Comparison of ENCODE assay signal across 1 cellular context in the genomic region with DNA sequence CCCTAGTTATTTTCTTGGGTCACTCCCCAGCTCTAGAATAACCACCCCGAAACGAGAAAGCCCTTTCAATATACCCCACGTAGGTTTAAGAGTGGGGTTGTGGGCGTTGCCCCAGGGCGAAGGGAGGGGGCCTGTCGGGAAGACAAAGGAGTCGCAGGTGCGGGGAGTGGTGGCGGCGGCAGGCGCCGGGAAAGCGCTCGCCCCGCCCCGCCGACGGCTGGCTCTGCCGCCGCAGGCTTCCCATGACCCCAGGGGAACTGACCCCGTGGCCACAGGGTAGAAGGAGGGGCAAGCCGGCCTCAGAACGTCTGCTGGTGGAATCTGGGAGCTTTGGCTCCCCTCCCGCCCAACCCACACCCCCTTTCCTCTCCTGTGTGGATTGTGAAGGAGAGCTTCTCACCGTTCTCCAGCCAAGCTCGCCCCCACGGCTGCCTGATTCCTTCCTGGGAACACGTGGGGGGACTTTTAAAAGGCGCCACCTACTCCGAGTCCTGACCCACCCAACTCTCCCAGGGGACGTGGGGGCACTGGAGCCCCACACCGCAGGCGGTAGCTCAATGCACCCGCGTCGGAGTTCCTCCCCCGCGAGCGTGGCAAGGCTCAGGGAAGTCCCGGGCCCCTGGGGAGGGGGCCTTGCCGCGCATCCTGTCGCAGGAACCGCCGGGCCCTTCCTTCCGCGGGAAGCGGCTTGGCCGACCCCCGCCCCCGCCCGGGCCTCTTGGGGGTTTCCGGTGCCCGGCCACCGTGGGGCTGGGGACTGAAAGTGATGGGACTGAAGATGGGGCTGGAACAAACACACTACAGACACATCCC.
TF ChIP-seq lines count a peak whose summit lies in the region.

No MANE protein-coding gene starts in this region.

TF ChIP-seq in GM12878, 131 proteins besides CTCF, POLR2A, EP300 and RAD21 (continued from another document and continues in another):
- TF ChIP-seq, protein P1, sequence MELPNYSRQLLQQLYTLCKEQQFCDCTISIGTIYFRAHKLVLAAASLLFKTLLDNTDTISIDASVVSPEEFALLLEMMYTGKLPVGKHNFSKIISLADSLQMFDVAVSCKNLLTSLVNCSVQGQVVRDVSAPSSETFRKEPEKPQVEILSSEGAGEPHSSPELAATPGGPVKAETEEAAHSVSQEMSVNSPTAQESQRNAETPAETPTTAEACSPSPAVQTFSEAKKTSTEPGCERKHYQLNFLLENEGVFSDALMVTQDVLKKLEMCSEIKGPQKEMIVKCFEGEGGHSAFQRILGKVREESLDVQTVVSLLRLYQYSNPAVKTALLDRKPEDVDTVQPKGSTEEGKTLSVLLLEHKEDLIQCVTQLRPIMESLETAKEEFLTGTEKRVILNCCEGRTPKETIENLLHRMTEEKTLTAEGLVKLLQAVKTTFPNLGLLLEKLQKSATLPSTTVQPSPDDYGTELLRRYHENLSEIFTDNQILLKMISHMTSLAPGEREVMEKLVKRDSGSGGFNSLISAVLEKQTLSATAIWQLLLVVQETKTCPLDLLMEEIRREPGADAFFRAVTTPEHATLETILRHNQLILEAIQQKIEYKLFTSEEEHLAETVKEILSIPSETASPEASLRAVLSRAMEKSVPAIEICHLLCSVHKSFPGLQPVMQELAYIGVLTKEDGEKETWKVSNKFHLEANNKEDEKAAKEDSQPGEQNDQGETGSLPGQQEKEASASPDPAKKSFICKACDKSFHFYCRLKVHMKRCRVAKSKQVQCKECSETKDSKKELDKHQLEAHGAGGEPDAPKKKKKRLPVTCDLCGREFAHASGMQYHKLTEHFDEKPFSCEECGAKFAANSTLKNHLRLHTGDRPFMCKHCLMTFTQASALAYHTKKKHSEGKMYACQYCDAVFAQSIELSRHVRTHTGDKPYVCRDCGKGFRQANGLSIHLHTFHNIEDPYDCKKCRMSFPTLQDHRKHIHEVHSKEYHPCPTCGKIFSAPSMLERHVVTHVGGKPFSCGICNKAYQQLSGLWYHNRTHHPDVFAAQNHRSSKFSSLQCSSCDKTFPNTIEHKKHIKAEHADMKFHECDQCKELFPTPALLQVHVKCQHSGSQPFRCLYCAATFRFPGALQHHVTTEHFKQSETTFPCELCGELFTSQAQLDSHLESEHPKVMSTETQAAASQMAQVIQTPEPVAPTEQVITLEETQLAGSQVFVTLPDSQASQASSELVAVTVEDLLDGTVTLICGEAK (IDR thresholded peaks at IDR 0.05; ENCODE audit: borderline replicate concordance) = peak; percentile 39; the same call in 1 of the 2 replicates
- TF ChIP-seq TAF1 (IDR thresholded peaks at IDR 0.05; ENCODE audit: borderline replicate concordance, low read depth, low read length) (0 out of 2 replicates have a peak, but pooled peaks have one; percentile 40), SREBF1 (IDR thresholded peaks at IDR 0.05; ENCODE audit: low read length) (no peak), ZNF384 (IDR thresholded peaks at IDR 0.05; ENCODE audit: borderline replicate concordance, low read depth, low read length) (peak; percentile 31; the same call in 1 of the 2 replicates), SRF (IDR thresholded peaks at IDR 0.05; ENCODE audit: low read depth in 2 of 2, low read length in 2 of 2) (0 out of 4 replicates have a peak, but pooled peaks of 1 of the 2 experiments have one; percentile 18), IRF4 (IDR thresholded peaks at IDR 0.05; ENCODE audit: low read depth, low read length) (0 out of 2 replicates have a peak, but pooled peaks have one; percentile 38), MEF2B (IDR thresholded peaks at IDR 0.05; ENCODE audit: partially characterized antibody, poor library complexity, severe bottlenecking) (peak; percentile 99), NR2F1 (conservative IDR thresholded peaks at IDR 0.05) (peak; percentile 98), MEF2A (IDR thresholded peaks at IDR 0.05; ENCODE audit: insufficient read depth, low read depth, low read length) (no peak), TCF3 (IDR thresholded peaks at IDR 0.05; ENCODE audit: borderline replicate concordance, insufficient read depth, low read depth, low read length) (peak; percentile 87), SIN3A (IDR thresholded peaks at IDR 0.05; ENCODE audit: low read depth, low read length) (no peak), POU2F2 (IDR thresholded peaks at IDR 0.05; ENCODE audit: borderline replicate concordance, low read depth, low read length) (peak; percentile 76; the same call in 1 of the 3 replicates), SREBF2 (IDR thresholded peaks at IDR 0.05; ENCODE audit: low read length) (no peak), CBX5 (IDR thresholded peaks at IDR 0.05; ENCODE audit: low read depth) (no peak), CBX3 (IDR thresholded peaks at IDR 0.05; ENCODE audit: borderline replicate concordance, low read depth) (no peak), RFX5 (IDR thresholded peaks at IDR 0.05; ENCODE audit: low read depth, low read length) (no peak), NFXL1 (IDR thresholded peaks at IDR 0.05; ENCODE audit: borderline replicate concordance) (no peak), CEBPB (IDR thresholded peaks at IDR 0.05; ENCODE audit: borderline replicate concordance in 1 of 2, low read depth in 2 of 2, low read length in 2 of 2) (no peak), EZH2 (IDR thresholded peaks at IDR 0.05; ENCODE audit: borderline replicate concordance, control insufficient read depth, low read depth, low read length) (no peak), YY1 (IDR thresholded peaks at IDR 0.05; ENCODE audit: low read depth, low read length) (peak; percentile 33), ZNF274 (IDR thresholded peaks at IDR 0.05; ENCODE audit: insufficient read depth, insufficient read length) (no peak), ZNF217 (IDR thresholded peaks at IDR 0.05) (peak; percentile 39; the same call in 1 of the 2 replicates), EGR1 (IDR thresholded peaks at IDR 0.05; ENCODE audit: borderline replicate concordance in 1 of 2, low read depth in 2 of 2, low read length in 2 of 2) (peak in 1 of 2 experiments; percentile 99; a peak in 2 of 3 replicates), JUND (IDR thresholded peaks at IDR 0.05; ENCODE audit: low read depth, low read length) (0 out of 2 replicates have a peak, but pooled peaks have one; percentile 5), RBBP5 (conservative IDR thresholded peaks at IDR 0.05) (no peak), SMAD5 (IDR thresholded peaks at IDR 0.05; ENCODE audit: low read depth) (no peak), NFYA (IDR thresholded peaks at IDR 0.05; ENCODE audit: borderline replicate concordance, low read depth, low read length) (no peak), RB1 (IDR thresholded peaks at IDR 0.05; ENCODE audit: borderline replicate concordance) (peak; percentile 63; the same call in 1 of the 2 replicates)
- TF ChIP-seq, protein P2, sequence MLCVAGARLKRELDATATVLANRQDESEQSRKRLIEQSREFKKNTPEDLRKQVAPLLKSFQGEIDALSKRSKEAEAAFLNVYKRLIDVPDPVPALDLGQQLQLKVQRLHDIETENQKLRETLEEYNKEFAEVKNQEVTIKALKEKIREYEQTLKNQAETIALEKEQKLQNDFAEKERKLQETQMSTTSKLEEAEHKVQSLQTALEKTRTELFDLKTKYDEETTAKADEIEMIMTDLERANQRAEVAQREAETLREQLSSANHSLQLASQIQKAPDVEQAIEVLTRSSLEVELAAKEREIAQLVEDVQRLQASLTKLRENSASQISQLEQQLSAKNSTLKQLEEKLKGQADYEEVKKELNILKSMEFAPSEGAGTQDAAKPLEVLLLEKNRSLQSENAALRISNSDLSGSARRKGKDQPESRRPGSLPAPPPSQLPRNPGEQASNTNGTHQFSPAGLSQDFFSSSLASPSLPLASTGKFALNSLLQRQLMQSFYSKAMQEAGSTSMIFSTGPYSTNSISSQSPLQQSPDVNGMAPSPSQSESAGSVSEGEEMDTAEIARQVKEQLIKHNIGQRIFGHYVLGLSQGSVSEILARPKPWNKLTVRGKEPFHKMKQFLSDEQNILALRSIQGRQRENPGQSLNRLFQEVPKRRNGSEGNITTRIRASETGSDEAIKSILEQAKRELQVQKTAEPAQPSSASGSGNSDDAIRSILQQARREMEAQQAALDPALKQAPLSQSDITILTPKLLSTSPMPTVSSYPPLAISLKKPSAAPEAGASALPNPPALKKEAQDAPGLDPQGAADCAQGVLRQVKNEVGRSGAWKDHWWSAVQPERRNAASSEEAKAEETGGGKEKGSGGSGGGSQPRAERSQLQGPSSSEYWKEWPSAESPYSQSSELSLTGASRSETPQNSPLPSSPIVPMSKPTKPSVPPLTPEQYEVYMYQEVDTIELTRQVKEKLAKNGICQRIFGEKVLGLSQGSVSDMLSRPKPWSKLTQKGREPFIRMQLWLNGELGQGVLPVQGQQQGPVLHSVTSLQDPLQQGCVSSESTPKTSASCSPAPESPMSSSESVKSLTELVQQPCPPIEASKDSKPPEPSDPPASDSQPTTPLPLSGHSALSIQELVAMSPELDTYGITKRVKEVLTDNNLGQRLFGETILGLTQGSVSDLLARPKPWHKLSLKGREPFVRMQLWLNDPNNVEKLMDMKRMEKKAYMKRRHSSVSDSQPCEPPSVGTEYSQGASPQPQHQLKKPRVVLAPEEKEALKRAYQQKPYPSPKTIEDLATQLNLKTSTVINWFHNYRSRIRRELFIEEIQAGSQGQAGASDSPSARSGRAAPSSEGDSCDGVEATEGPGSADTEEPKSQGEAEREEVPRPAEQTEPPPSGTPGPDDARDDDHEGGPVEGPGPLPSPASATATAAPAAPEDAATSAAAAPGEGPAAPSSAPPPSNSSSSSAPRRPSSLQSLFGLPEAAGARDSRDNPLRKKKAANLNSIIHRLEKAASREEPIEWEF (IDR thresholded peaks at IDR 0.05; ENCODE audit: insufficient replicate concordance, low read depth, low read length) = no peak
- TF ChIP-seq, protein P3, sequence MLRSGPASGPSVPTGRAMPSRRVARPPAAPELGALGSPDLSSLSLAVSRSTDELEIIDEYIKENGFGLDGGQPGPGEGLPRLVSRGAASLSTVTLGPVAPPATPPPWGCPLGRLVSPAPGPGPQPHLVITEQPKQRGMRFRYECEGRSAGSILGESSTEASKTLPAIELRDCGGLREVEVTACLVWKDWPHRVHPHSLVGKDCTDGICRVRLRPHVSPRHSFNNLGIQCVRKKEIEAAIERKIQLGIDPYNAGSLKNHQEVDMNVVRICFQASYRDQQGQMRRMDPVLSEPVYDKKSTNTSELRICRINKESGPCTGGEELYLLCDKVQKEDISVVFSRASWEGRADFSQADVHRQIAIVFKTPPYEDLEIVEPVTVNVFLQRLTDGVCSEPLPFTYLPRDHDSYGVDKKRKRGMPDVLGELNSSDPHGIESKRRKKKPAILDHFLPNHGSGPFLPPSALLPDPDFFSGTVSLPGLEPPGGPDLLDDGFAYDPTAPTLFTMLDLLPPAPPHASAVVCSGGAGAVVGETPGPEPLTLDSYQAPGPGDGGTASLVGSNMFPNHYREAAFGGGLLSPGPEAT (IDR thresholded peaks at IDR 0.05; ENCODE audit: low read depth) = peak; percentile 92
- TF ChIP-seq, protein P4, sequence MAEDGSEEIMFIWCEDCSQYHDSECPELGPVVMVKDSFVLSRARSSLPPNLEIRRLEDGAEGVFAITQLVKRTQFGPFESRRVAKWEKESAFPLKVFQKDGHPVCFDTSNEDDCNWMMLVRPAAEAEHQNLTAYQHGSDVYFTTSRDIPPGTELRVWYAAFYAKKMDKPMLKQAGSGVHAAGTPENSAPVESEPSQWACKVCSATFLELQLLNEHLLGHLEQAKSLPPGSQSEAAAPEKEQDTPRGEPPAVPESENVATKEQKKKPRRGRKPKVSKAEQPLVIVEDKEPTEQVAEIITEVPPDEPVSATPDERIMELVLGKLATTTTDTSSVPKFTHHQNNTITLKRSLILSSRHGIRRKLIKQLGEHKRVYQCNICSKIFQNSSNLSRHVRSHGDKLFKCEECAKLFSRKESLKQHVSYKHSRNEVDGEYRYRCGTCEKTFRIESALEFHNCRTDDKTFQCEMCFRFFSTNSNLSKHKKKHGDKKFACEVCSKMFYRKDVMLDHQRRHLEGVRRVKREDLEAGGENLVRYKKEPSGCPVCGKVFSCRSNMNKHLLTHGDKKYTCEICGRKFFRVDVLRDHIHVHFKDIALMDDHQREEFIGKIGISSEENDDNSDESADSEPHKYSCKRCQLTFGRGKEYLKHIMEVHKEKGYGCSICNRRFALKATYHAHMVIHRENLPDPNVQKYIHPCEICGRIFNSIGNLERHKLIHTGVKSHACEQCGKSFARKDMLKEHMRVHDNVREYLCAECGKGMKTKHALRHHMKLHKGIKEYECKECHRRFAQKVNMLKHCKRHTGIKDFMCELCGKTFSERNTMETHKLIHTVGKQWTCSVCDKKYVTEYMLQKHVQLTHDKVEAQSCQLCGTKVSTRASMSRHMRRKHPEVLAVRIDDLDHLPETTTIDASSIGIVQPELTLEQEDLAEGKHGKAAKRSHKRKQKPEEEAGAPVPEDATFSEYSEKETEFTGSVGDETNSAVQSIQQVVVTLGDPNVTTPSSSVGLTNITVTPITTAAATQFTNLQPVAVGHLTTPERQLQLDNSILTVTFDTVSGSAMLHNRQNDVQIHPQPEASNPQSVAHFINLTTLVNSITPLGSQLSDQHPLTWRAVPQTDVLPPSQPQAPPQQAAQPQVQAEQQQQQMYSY (CRISPR knock-in tag; IDR thresholded peaks at IDR 0.05) = no peak; the same call in 1 of the 2 replicates
- TF ChIP-seq, protein P5, sequence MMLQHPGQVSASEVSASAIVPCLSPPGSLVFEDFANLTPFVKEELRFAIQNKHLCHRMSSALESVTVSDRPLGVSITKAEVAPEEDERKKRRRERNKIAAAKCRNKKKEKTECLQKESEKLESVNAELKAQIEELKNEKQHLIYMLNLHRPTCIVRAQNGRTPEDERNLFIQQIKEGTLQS (IDR thresholded peaks at IDR 0.05; ENCODE audit: borderline replicate concordance, extremely low read depth, low read depth, low read length) = no peak
- TF ChIP-seq, protein P6, sequence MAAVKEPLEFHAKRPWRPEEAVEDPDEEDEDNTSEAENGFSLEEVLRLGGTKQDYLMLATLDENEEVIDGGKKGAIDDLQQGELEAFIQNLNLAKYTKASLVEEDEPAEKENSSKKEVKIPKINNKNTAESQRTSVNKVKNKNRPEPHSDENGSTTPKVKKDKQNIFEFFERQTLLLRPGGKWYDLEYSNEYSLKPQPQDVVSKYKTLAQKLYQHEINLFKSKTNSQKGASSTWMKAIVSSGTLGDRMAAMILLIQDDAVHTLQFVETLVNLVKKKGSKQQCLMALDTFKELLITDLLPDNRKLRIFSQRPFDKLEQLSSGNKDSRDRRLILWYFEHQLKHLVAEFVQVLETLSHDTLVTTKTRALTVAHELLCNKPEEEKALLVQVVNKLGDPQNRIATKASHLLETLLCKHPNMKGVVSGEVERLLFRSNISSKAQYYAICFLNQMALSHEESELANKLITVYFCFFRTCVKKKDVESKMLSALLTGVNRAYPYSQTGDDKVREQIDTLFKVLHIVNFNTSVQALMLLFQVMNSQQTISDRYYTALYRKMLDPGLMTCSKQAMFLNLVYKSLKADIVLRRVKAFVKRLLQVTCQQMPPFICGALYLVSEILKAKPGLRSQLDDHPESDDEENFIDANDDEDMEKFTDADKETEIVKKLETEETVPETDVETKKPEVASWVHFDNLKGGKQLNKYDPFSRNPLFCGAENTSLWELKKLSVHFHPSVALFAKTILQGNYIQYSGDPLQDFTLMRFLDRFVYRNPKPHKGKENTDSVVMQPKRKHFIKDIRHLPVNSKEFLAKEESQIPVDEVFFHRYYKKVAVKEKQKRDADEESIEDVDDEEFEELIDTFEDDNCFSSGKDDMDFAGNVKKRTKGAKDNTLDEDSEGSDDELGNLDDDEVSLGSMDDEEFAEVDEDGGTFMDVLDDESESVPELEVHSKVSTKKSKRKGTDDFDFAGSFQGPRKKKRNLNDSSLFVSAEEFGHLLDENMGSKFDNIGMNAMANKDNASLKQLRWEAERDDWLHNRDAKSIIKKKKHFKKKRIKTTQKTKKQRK (IDR thresholded peaks at IDR 0.05; ENCODE audit: low read depth, low read length) = no peak
- TF ChIP-seq, protein P7, sequence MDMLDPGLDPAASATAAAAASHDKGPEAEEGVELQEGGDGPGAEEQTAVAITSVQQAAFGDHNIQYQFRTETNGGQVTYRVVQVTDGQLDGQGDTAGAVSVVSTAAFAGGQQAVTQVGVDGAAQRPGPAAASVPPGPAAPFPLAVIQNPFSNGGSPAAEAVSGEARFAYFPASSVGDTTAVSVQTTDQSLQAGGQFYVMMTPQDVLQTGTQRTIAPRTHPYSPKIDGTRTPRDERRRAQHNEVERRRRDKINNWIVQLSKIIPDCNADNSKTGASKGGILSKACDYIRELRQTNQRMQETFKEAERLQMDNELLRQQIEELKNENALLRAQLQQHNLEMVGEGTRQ (IDR thresholded peaks at IDR 0.05; ENCODE audit: borderline replicate concordance, low read depth, low read length) = no peak; the same call in 1 of the 2 replicates
